In the genomic region with DNA sequence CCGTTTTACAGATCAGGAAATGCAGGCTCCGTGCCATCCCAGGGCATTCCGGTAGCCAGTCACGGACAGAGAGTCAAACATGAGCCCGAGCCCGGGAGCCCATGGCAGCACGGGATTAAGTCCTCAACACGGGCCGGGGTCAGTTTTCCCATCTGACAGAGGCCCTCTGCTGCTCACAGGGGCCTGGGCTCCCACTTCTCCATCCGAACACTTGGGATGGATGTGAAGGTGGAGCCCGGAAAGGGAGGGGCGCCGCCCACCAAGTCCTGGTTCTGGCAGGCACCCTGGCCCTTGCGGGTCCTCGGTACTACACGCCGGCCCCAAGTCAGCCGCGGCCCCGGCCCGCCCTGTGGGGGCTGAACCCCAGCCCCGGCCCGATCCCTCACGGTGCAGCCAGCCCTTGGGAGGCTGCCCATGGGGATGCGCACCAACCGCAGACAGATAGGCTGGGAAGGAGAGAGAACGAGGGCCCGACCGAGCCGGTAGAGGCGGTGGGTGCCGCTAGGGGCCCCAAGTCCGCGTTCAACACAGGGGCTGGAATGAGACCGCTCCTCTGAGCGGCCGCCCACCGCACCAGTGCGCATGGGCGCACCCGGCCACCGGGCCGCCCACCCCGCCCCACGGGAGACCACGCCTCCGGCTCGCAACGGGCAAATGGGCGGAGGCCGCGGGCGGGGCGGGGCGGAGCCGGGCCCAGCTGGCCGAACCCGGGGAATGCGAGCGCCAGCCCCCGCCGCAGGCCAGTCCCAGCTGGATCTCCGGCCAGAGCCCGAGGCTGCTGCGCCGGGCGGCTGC, we compare ENCODE assay signal across 8 cellular contexts. TPM values are rescaled to one million over a fixed set of nuclear protein-coding genes. Genes with fewer than 3 reads are reported as not detected.
DNase-seq lines count a peak whose midpoint lies in the region; TF ChIP-seq lines count a peak whose summit lies in the region.

CAPN5 (plus strand) TSS at position 743 of the 795 bp plus-strand sequence. CDS start 17,916 bp downstream, outside the sequence.

- H3K27me3 ChIP-seq in neutrophil (peaks cover 78% of the 10 kb centered on the region), subcutaneous abdominal adipose tissue (ENCODE audit: control insufficient read depth in 5 of 5, insufficient read depth in 4 of 5, low read length in 5 of 5) (peaks cover 0 to 4% (median 0%) of the 10 kb centered on the region in 5 donors)

- H3K4me3 ChIP-seq in neutrophil (ENCODE audit: low read depth in 1 of 2, low read length in 1 of 2) (peak within 1 kb of the TSS; percentile 61 to 66), subcutaneous abdominal adipose tissue (ENCODE audit: low read depth in 1 of 5, low read length in 5 of 5) (peak within 1 kb of the TSS; percentile 68 to 75 (median 70))

- H3K27ac ChIP-seq in neutrophil (no peak within 1 kb of the TSS), subcutaneous abdominal adipose tissue (ENCODE audit: low read depth, low read length) (peak within 1 kb of the TSS; percentile 79)

- H3K9me3 ChIP-seq in neutrophil = no peaks in the 10 kb centered on the region
- peaks cover 0 to 6% (median 0%) of the 10 kb centered on the region in 5 donors for H3K9me3 ChIP-seq in subcutaneous abdominal adipose tissue (ENCODE audit: control insufficient read depth in 5 of 5, low read length in 5 of 5)

- H3K36me3 ChIP-seq in neutrophil (no peaks in the 10 kb centered on the region), subcutaneous abdominal adipose tissue (ENCODE audit: control insufficient read depth in 5 of 5, insufficient read depth in 5 of 5, low read length in 5 of 5) (no peaks in the 10 kb centered on the region)

- H3K4me1 ChIP-seq in neutrophil (ENCODE audit: control insufficient read depth in 1 of 2, insufficient read depth in 1 of 2, low read depth in 1 of 2, low read length in 1 of 2) (peaks cover 10% of the 10 kb centered on the region in 2 experiments), subcutaneous abdominal adipose tissue (ENCODE audit: control insufficient read depth in 5 of 5, insufficient read depth in 5 of 5, low read length in 5 of 5) (peaks cover 0 to 25% (median 19%) of the 10 kb centered on the region in 5 donors)

- TF ChIP-seq CTCF in neutrophil (IDR thresholded peaks at IDR 0.05) = no peak

- peak within 1 kb of the TSS in 4 of 5 donors; percentile 70 to 87 (median 85) for H3K9ac ChIP-seq in subcutaneous abdominal adipose tissue (ENCODE audit: low read length in 5 of 5)

- peak; percentile 92 for DNase-seq in ELR (ENCODE audit: low read depth)
- peak; percentile 73 for DNase-seq in GOT3 (lab: John Stamatoyannopoulos, UW)
- DNase-seq in LHCN-M2 (ENCODE audit: low read depth) = peak; percentile 90
- DNase-seq in SHP77 (lab: John Stamatoyannopoulos, UW) = peak; percentile 88 to 94
- DNase-seq in activated gamma-delta T cell treated with anti-CD3 and anti-CD28 coated beads, Interleukin-2, amount 50 U/mL, for 16 hours (ENCODE audit: low read depth) = peak; percentile 75
- peak; percentile 81 for DNase-seq in foreskin melanocyte

RNA-seq across cellular contexts. Expression of gene CAPN5, which starts in this region (rescaled TPM):
- total RNA-seq in LHCN-M2 (2014; rRNA removed) = 36.7 and 42.5 TPM in 2 replicates
- polyA plus RNA-seq in LHCN-M2 (2012) = 25.9 TPM
